In genomic region chr12:47736877-47737676, GRCh38 we compare ENCODE assay signal across 8 cellular contexts. TPM values are rescaled to one million over a fixed set of nuclear protein-coding genes. Genes with fewer than 3 reads are reported as not detected.
DNase-seq lines count a peak whose midpoint lies in the region; ATAC-seq and TF ChIP-seq lines count a peak whose summit lies in the region.

No MANE protein-coding gene starts in this region.

- no peak for TF ChIP-seq CTCF in HFFc6 (IDR thresholded peaks at IDR 0.05)
- TF ChIP-seq CTCF in coronary artery (IDR thresholded peaks at IDR 0.05), result no peak
- peak; percentile 11 for TF ChIP-seq CTCF in liver (IDR thresholded peaks at IDR 0.05; ENCODE audit: low read depth, low read length, missing input control)
- no peak for TF ChIP-seq CTCF in endothelial cell (IDR thresholded peaks at IDR 0.05; ENCODE audit: unreplicated experiment)

- ATAC-seq in HG03095 (IDR thresholded peaks at IDR 0.05; ENCODE audit: unreplicated experiment) (no peak), HG03469 (IDR thresholded peaks at IDR 0.05; ENCODE audit: unreplicated experiment) (no peak)

- peak overlapping the region; percentile 64 for H3K27ac Mint-ChIP-seq in HFFc6
- no peak overlapping the region for H3K27ac Mint-ChIP-seq in endothelial cell (ENCODE audit: unreplicated experiment)

- H3K27me3 ChIP-seq in liver (ENCODE audit: control insufficient read depth in 4 of 4, insufficient read depth in 4 of 4, low read length in 3 of 4) (no peaks in the 10 kb centered on the region), stomach smooth muscle (ENCODE audit: control insufficient read depth in 1 of 2, insufficient read depth in 2 of 2, low read length in 2 of 2) (no peaks in the 10 kb centered on the region)

- peaks cover 18% of the 10 kb centered on the region for H3K4me1 Mint-ChIP-seq in HFFc6 (ENCODE audit: low read depth)
- H3K4me1 Mint-ChIP-seq in endothelial cell (ENCODE audit: unreplicated experiment), result peaks cover 23% of the 10 kb centered on the region

- DNase-seq in HFFc6 (peak; percentile 31), coronary artery (ENCODE audit: low spot score) (peak; percentile 97), endothelial cell (ENCODE audit: low spot score) (no peak), OCI-M1 (lab: John Stamatoyannopoulos, UW) (no peak)

- H3K9me3 Mint-ChIP-seq in HFFc6 (no peaks in the 10 kb centered on the region), endothelial cell (ENCODE audit: unreplicated experiment) (no peaks in the 10 kb centered on the region)

- peak overlapping the region; percentile 78 to 92 for H3K27ac ChIP-seq in coronary artery
- H3K27ac ChIP-seq in liver (ENCODE audit: low read depth in 1 of 2, low read length in 2 of 2), result peak overlapping the region; percentile 37 to 51
- peak overlapping the region; percentile 80 for H3K27ac ChIP-seq in stomach smooth muscle (ENCODE audit: low read length)

- H3K36me3 ChIP-seq in liver (ENCODE audit: control insufficient read depth in 4 of 4, insufficient read depth in 3 of 4, low read depth in 1 of 4, low read length in 3 of 4) (no peaks in the 10 kb centered on the region), stomach smooth muscle (ENCODE audit: control insufficient read depth in 2 of 2, insufficient read depth in 2 of 2, low read length in 2 of 2) (no peaks in the 10 kb centered on the region)

- H3K4me3 Mint-ChIP-seq in HFFc6 (peak overlapping the region; percentile 62), endothelial cell (ENCODE audit: unreplicated experiment) (no peak overlapping the region)

- no peak overlapping the region for H3K9ac ChIP-seq in liver (ENCODE audit: low read depth in 1 of 2, low read length in 2 of 2)
- peak overlapping the region; percentile 4 to 47 for H3K9ac ChIP-seq in stomach smooth muscle (ENCODE audit: low read length in 2 of 2)

- H3K36me3 Mint-ChIP-seq in HFFc6 (ENCODE audit: low read depth) (no peaks in the 10 kb centered on the region), endothelial cell (ENCODE audit: low read depth, unreplicated experiment) (peaks cover 30% of the 10 kb centered on the region)

- H3K4me3 ChIP-seq in coronary artery (peak overlapping the region; percentile 29), liver (ENCODE audit: low read depth in 1 of 3, low read length in 3 of 3) (no peak overlapping the region), stomach smooth muscle (ENCODE audit: low read length in 2 of 2) (peak overlapping the region; percentile 27 to 54)

- peaks cover 6% of the 10 kb centered on the region for H3K27me3 Mint-ChIP-seq in HFFc6 (ENCODE audit: insufficient read depth)
- H3K27me3 Mint-ChIP-seq in endothelial cell (ENCODE audit: unreplicated experiment), result peaks cover 21% of the 10 kb centered on the region

- H3K9me3 ChIP-seq in liver (ENCODE audit: control insufficient read depth in 4 of 4, low read length in 3 of 4) (no peaks in the 10 kb centered on the region), stomach smooth muscle (ENCODE audit: control insufficient read depth in 2 of 2, low read length in 2 of 2) (no peaks in the 10 kb centered on the region)

- 38% methylated on average over 19 of the region's 19 CpGs for WGBS in liver

- peaks cover 10 to 12% (median 11%) of the 10 kb centered on the region in 4 donors for H3K4me1 ChIP-seq in liver (ENCODE audit: control insufficient read depth in 4 of 4, insufficient read depth in 4 of 4, low read length in 3 of 4)
- H3K4me1 ChIP-seq in stomach smooth muscle (ENCODE audit: control insufficient read depth, insufficient read depth, low read length), result peaks cover 56% of the 10 kb centered on the region

- peak; percentile 30 to 57 for TF ChIP-seq RAD21 in liver (IDR thresholded peaks at IDR 0.05)

TF ChIP-seq in liver, 16 proteins besides CTCF, POLR2A, EP300 and RAD21:
- peak in 1 of 2 donors; percentile 37 for TF ChIP-seq HNF4A (conservative IDR thresholded peaks at IDR 0.05)
- TF ChIP-seq ATF3 (IDR thresholded peaks at IDR 0.05), result no peak
- peak; percentile 34 for TF ChIP-seq REST (IDR thresholded peaks at IDR 0.05)
- peak; percentile 54 to 75 for TF ChIP-seq RXRA (IDR thresholded peaks at IDR 0.05)
- peak; percentile 75 for TF ChIP-seq NR2F2 (IDR thresholded peaks at IDR 0.05)
- no peak for TF ChIP-seq HNF4G (IDR thresholded peaks at IDR 0.05)
- TF ChIP-seq SP1 (IDR thresholded peaks at IDR 0.05), result peak; percentile 53

RNA-seq across cellular contexts. Expression of gene ENDOU, which starts 11.8 kb away (rescaled TPM):
- total RNA-seq in HFFc6 (2021; fragmentation: NEBNext Ultra II Directional; extraction: Animal tissue kit (Norgen Biotek cat#: 25700)), result under 1 TPM in 1 of 6 experiments, not detected in 5; 0.11 TPM
- total RNA-seq in liver (under 1 TPM in 1 of 2 donors, not detected in 1; 0.25 TPM), endothelial cell (ENCODE audit: unreplicated experiment) (1.6 TPM)
- not detected for polyA plus RNA-seq in liver

RNA-seq across cellular contexts. Expression of gene RAPGEF3, which starts 21.6 kb away (rescaled TPM):
- total RNA-seq in HFFc6 (2021; fragmentation: NEBNext Ultra II Directional; extraction: Animal tissue kit (Norgen Biotek cat#: 25700)), result 1 to 10 TPM; 2.0 to 4.1 (median 3.1) TPM
- total RNA-seq in liver (1 to 10 TPM; 1.3 to 4.3 TPM), endothelial cell (ENCODE audit: unreplicated experiment) (81.5 TPM)
- polyA plus RNA-seq in liver, result 1 to 10 TPM; 1.3 to 1.6 TPM

RNA-seq across cellular contexts. Expression of gene RPAP3, which starts 31.2 kb away (rescaled TPM):
- 10 to 100 TPM; 26.3 to 43.4 (median 39.0) TPM for total RNA-seq in HFFc6 (2021; fragmentation: NEBNext Ultra II Directional; extraction: Animal tissue kit (Norgen Biotek cat#: 25700))
- 1 to 10 TPM; 7.9 to 8.1 TPM for total RNA-seq in liver
- polyA plus RNA-seq in liver, result 1 to 10 TPM; 5.5 to 8.0 TPM
- total RNA-seq in endothelial cell (ENCODE audit: unreplicated experiment), result 36.8 TPM

RNA-seq across cellular contexts. Expression of gene SLC48A1, which starts 36.0 kb away (rescaled TPM):
- total RNA-seq in HFFc6 (2021; fragmentation: NEBNext Ultra II Directional; extraction: Animal tissue kit (Norgen Biotek cat#: 25700)), result 10 to 100 TPM; 18.8 to 24.5 (median 21.0) TPM
- total RNA-seq in liver (10 to 100 TPM in 1 of 2 donors, 1 to 10 TPM in 1; 6.1 to 15.4 TPM), endothelial cell (ENCODE audit: unreplicated experiment) (65.5 TPM)
- 10 to 100 TPM in 1 of 2 donors, 1 to 10 TPM in 1; 8.3 to 10.4 TPM for polyA plus RNA-seq in liver

Comparison
In these comparisons a context has a peak if more than half of its experiments do, and no peak if none do; other contexts are left out.
1. DNase-seq: peak in HFFc6 (single experiment) and coronary artery (single experiment); none in endothelial cell (single experiment) and OCI-M1 (single experiment).
2. H3K4me3 ChIP-seq: peak in coronary artery (single experiment) and stomach smooth muscle (2 of 2); none in liver (0 of 3).
3. H3K9ac ChIP-seq: peak in stomach smooth muscle (2 of 2); none in liver (0 of 2).
4. RNA of gene RAPGEF3, which starts 21.6 kb away (total RNA-seq): 81.5 TPM in endothelial cell (single experiment); 1.3 to 4.3 TPM in liver and 2.0 to 4.1 TPM in HFFc6; every median in the first group is over 10 times any median in the second.
5. Peak in every context shown above with its lines, with median percentiles within 50 percentile points of each other: H3K27ac ChIP-seq.